ENCODE assay signal across 27 cellular contexts in genomic region chr2:12361506-12361905, GRCh38.
"Had no signal": no experiment of that assay in that cellular context is flagged by ENCODE, and none has a peak within 500 bp of the region (broad histone marks: within the 10 kb centered on the region; RNA-seq: fewer than 3 reads in every experiment).

No MANE protein-coding gene starts in this region.

- FAIRE-seq: astrocyte, endothelial cell of umbilical vein had no signal

- H3K4me3 ChIP-seq: heart left ventricle, stomach, thyroid gland had no signal

- H3K4me1 ChIP-seq: foreskin keratinocyte, heart left ventricle, stomach, thyroid gland had no signal

- H3K27me3 ChIP-seq: foreskin keratinocyte, heart left ventricle, stomach, thyroid gland had no signal

- ATAC-seq: foreskin keratinocyte; heart left ventricle; naive thymus-derived CD8-positive, alpha-beta T cell; right cardiac atrium; stimulated activated naive B cell treated with anti-CD40 and anti-IgM and Interleukin-4, amounts not matched to agents 10 μg/mL and 1 μg/mL and 100 μg/mL, for 72 hours had no signal

- H3K36me3 ChIP-seq: heart left ventricle, stomach, thyroid gland had no signal

- H3K9me3 ChIP-seq: stomach, thyroid gland had no signal

- DNase-seq: activated CD4-positive, alpha-beta T cell treated with anti-CD3 and anti-CD28 coated beads for 4 hours; activated CD4-positive, alpha-beta T cell treated with anti-CD3 and anti-CD28 coated beads, Interleukin-2, amount 50 U/mL, for 4 hours; activated CD4-positive, CD25-positive, alpha-beta regulatory T cell; activated CD8-positive, alpha-beta memory T cell treated with anti-CD3 and anti-CD28 coated beads for 24 hours; activated effector memory CD4-positive, alpha-beta T cell treated with anti-CD3 and anti-CD28 coated beads, Interleukin-2, amount 50 U/mL, for 16 hours; activated naive CD4-positive, alpha-beta T cell treated with anti-CD3 and anti-CD28 coated beads for 36 hours; activated naive CD8-positive, alpha-beta T cell treated with anti-CD3 and anti-CD28 coated beads for 36 hours; amniotic stem cell; caudate nucleus; cortex of kidney; foreskin keratinocyte; heart left ventricle; hypothalamus; immature natural killer cell; midbrain; naive thymus-derived CD8-positive, alpha-beta T cell; occipital lobe; posterior cingulate gyrus; right cardiac atrium; stimulated activated CD4-positive, alpha-beta T cell treated with anti-CD3 and anti-CD28 coated beads, Interleukin-15, amount 100 ng/mL, for 24 hours; stimulated activated CD4-positive, alpha-beta T cell treated with anti-CD3 and anti-CD28 coated beads, Interleukin-2, amount 100 ng/mL, for 24 hours; stimulated activated naive B cell treated with anti-CD40 and anti-IgM and Interleukin-4, amounts not matched to agents 10 μg/mL and 1 μg/mL and 100 μg/mL, for 72 hours; stomach; T-helper 1 cell; thyroid gland had no signal

- H3K27ac ChIP-seq: foreskin keratinocyte, heart left ventricle, stomach, thyroid gland had no signal
